ENCODE assay signal across 12 cellular contexts in genomic region chr11:34613462-34614183, GRCh38. TPM values are rescaled to one million over a fixed set of nuclear protein-coding genes. Genes with fewer than 3 reads are reported as not detected.
DNase-seq lines count a peak whose midpoint lies in the region; ATAC-seq and TF ChIP-seq lines count a peak whose summit lies in the region.
"Had no signal": no experiment of that assay in that cellular context is flagged by ENCODE, and none has a peak within 500 bp of the region (broad histone marks: within the 10 kb centered on the region; RNA-seq: fewer than 3 reads in every experiment).

No MANE protein-coding gene starts in this region.

- intact Hi-C loops in Caco-2 (cut with micrococcal nuclease; ENCODE audit: unreplicated experiment) = no loop called here

- POLR2A ChIA-PET in RWPE1 (lab: Yijun Ruan, JAX; ENCODE audit: low non-redundant PET) (no interaction called here), Caco-2 (lab: Charles Lee) (no interaction called here), WTC11 (lab: Charles Lee) (interaction anchor here (0.6 kb wide), 1 partner anchor 211 kb away, joined by 3 read pairs; no protein-coding TSS in a partner anchor)

- no peaks in the 10 kb centered on the region for H3K9me3 ChIP-seq in adipocyte (ENCODE audit: control insufficient read depth, low read length)
- H3K9me3 ChIP-seq in Caco-2 = no peaks in the 10 kb centered on the region
- H3K9me3 ChIP-seq: vagina had no signal

- peaks cover 11% of the 10 kb centered on the region for H3K4me1 Mint-ChIP-seq in Caco-2 (ENCODE audit: low read depth, unreplicated experiment)
- peaks cover 20% of the 10 kb centered on the region for H3K4me1 Mint-ChIP-seq in WTC11

- no peak overlapping the region for H3K9ac ChIP-seq in adipocyte (ENCODE audit: low read length)

- H3K27me3 Mint-ChIP-seq in Caco-2 (ENCODE audit: insufficient read depth, unreplicated experiment) = no peaks in the 10 kb centered on the region
- no peaks in the 10 kb centered on the region; the same call in 1 of the 2 replicates for H3K27me3 Mint-ChIP-seq in WTC11 (ENCODE audit: low read depth)

- H3K4me1 ChIP-seq in adipocyte (ENCODE audit: control insufficient read depth, insufficient read depth, low read length) (peaks cover 23% of the 10 kb centered on the region), Caco-2 (peaks cover 6% of the 10 kb centered on the region; the same call in 1 of the 2 replicates)

- no TSS peak for BruUV-seq in Caco-2 (replicated peaks; lab: Mats Ljungman, UMichigan)

- H3K36me3 ChIP-seq in adipocyte (ENCODE audit: control insufficient read depth, insufficient read depth, low read length, severe bottlenecking) (no peaks in the 10 kb centered on the region), Caco-2 (ENCODE audit: control insufficient read depth, insufficient read depth, low read length) (no peaks in the 10 kb centered on the region)
- H3K36me3 ChIP-seq: vagina had no signal

- CTCF ChIA-PET in RWPE1 (lab: Yijun Ruan, JAX) = no interaction called here
- CTCF ChIA-PET in Caco-2 (lab: Charles Lee) = no interaction called here
- CTCF ChIA-PET in WTC11 (lab: Charles Lee) = no interaction called here

- H3K4me3 Mint-ChIP-seq in Caco-2 (ENCODE audit: unreplicated experiment) (no peak overlapping the region), WTC11 (no peak overlapping the region)

- H3K27me3 ChIP-seq in adipocyte (replicated peaks; ENCODE audit: control insufficient read depth, insufficient read depth, low read length) (peaks cover 29% of the 10 kb centered on the region), Caco-2 (replicated peaks; ENCODE audit: control insufficient read depth, insufficient read depth, low read length) (no peaks in the 10 kb centered on the region)
- H3K27me3 ChIP-seq: vagina had no signal

- H3K9me3 Mint-ChIP-seq in Caco-2 (ENCODE audit: unreplicated experiment) (no peaks in the 10 kb centered on the region), WTC11 (no peaks in the 10 kb centered on the region)

- TF ChIP-seq CTCF in RWPE1 (conservative IDR thresholded peaks at IDR 0.05; ENCODE audit: low read depth) (no peak), Caco-2 (IDR thresholded peaks at IDR 0.05; ENCODE audit: insufficient read depth in 1 of 2, low read depth in 1 of 2, low read length in 1 of 2, severe bottlenecking in 1 of 2, unreplicated experiment in 1 of 2) (no peak), WTC11 (IDR thresholded peaks at IDR 0.05) (no peak)

- DNase-seq in adipocyte (ENCODE audit: low read depth) (no peak), RWPE1 (ENCODE audit: low spot score) (no peak), Caco-2 (no peak), WTC11 (ENCODE audit: low spot score) (no peak), NCI-H2029 treated with DMSO at 0.1 percent for 48 hours (lab: John Stamatoyannopoulos, UW) (no peak)
- DNase-seq: erythroblast, midbrain had no signal

- peak overlapping the region; percentile 56 for H3K4me3 ChIP-seq in adipocyte (ENCODE audit: low read length)
- H3K4me3 ChIP-seq in Caco-2 (ENCODE audit: low read depth, low read length) = no peak overlapping the region
- H3K4me3 ChIP-seq: vagina had no signal

- H3K27ac Mint-ChIP-seq in Caco-2 (ENCODE audit: unreplicated experiment) = no peak overlapping the region
- no peak overlapping the region for H3K27ac Mint-ChIP-seq in WTC11

- no peaks in the 10 kb centered on the region for H3K36me3 Mint-ChIP-seq in Caco-2 (ENCODE audit: insufficient read depth, unreplicated experiment)
- no peaks in the 10 kb centered on the region for H3K36me3 Mint-ChIP-seq in WTC11

- ATAC-seq in GM18499 (IDR thresholded peaks at IDR 0.05; ENCODE audit: insufficient read depth, unreplicated experiment) (peak; percentile 71), GM19452 (IDR thresholded peaks at IDR 0.05; ENCODE audit: unreplicated experiment) (peak; percentile 75), HG03108 (IDR thresholded peaks at IDR 0.05; ENCODE audit: unreplicated experiment) (peak; percentile 72), WTC11 (no peak)

- no peak overlapping the region for H3K27ac ChIP-seq in RWPE1
- H3K27ac ChIP-seq: vagina had no signal

TF ChIP-seq in WTC11, 78 proteins besides CTCF, POLR2A, EP300 and RAD21:
- TF ChIP-seq JAZF1 (CRISPR knock-in tag; IDR thresholded peaks at IDR 0.05) = no peak
- no peak for TF ChIP-seq ZNF138 (CRISPR knock-in tag; conservative IDR thresholded peaks at IDR 0.05)
- no peak for TF ChIP-seq NFYB (CRISPR knock-in tag; conservative IDR thresholded peaks at IDR 0.05; ENCODE audit: low read depth)
- TF ChIP-seq EMX1 (CRISPR knock-in tag; IDR thresholded peaks at IDR 0.05) = no peak
- no peak for TF ChIP-seq PRDM15 (CRISPR knock-in tag; IDR thresholded peaks at IDR 0.05)
- no peak for TF ChIP-seq FOXJ3 (CRISPR knock-in tag; IDR thresholded peaks at IDR 0.05; ENCODE audit: borderline replicate concordance)
- no peak for TF ChIP-seq AR (CRISPR knock-in tag; IDR thresholded peaks at IDR 0.05)
- TF ChIP-seq RORB (CRISPR knock-in tag; IDR thresholded peaks at IDR 0.05) = no peak
- no peak for TF ChIP-seq MAX (CRISPR knock-in tag; IDR thresholded peaks at IDR 0.05)
- TF ChIP-seq ZSCAN18 (CRISPR knock-in tag; IDR thresholded peaks at IDR 0.05) = no peak
- TF ChIP-seq ZMAT4 (CRISPR knock-in tag; IDR thresholded peaks at IDR 0.05) = no peak
- TF ChIP-seq ELF4 (CRISPR knock-in tag; IDR thresholded peaks at IDR 0.05; ENCODE audit: low read depth) = no peak
- no peak for TF ChIP-seq NR1H2 (CRISPR knock-in tag; IDR thresholded peaks at IDR 0.05)

RNA-seq across cellular contexts. Expression of gene EHF, which starts 7.3 kb away (rescaled TPM):
- total RNA-seq in Caco-2 (2022) = 0.11 and 0.21 TPM in 2 replicates
- total RNA-seq in WTC11 (2021) = 0.16 to 0.60 TPM (median 0.46 TPM) in 3 replicates
- total RNA-seq: RPMI7951 had no signal
